Comparison of ENCODE assay signal across 28 cellular contexts in the genomic region with DNA sequence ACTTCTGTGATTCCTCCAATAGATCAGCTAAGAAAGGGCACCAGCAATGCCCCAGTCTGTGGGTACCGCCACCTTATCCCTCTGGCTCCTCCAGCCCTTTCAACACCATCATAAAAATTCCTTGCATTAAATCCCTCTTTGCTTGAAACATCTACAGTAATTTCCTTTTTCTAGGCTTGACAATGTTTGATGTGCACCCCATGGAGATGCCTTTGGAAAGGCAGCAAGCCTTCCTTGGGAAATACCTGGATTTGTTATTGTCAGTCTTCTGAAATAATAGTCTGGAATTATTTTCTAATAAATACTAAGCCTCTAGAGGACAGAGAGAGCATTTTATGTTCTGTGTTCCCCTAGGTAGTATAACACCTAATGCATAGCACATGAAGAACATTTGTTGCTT.
"Had no signal": no experiment of that assay in that cellular context is flagged by ENCODE, and none has a peak within 500 bp of the region (broad histone marks: within the 10 kb centered on the region; RNA-seq: fewer than 3 reads in every experiment).

No MANE protein-coding gene starts in this region.

- H3K4me1 ChIP-seq: stomach, suprapubic skin, testis, thyroid gland, tibial artery, tibial nerve, transverse colon, upper lobe of left lung, upper lobe of right lung, uterus, vagina had no signal

- H3K27ac Mint-ChIP-seq: stimulated activated effector memory CD8-positive, alpha-beta T cell treated with anti-CD3 and anti-CD28 coated beads, Interleukin-12 subunit alpha, Interleukin-12 subunit beta, amount 100 ng/mL, for 72 hours; stimulated activated memory B cell treated with anti-CD40 and anti-IgM and Interleukin-4, amounts not matched to agents 10 μg/mL and 1 μg/mL and 100 μg/mL, for 72 hours; stimulated activated naive B cell treated with anti-CD40 and anti-IgM and Interleukin-4, amounts not matched to agents 10 μg/mL and 1 μg/mL and 100 μg/mL, for 72 hours; stimulated activated naive CD8-positive, alpha-beta T cell treated with anti-CD3 and anti-CD28 coated beads, Interleukin-15, amount 100 ng/mL, for 72 hours; stimulated activated naive CD8-positive, alpha-beta T cell treated with anti-CD3 and anti-CD28 coated beads, Interleukin-15, Interleukin-2, amounts not matched to agents 100 ng/mL and 50 ng/mL, for 24 hours; type B pancreatic cell had no signal

- H3K4me3 ChIP-seq: stomach, suprapubic skin, testis, thoracic aorta, thyroid gland, tibial artery, tibial nerve, transverse colon, upper lobe of left lung, upper lobe of right lung, uterus, vagina had no signal

- H3K27me3 ChIP-seq: stomach, suprapubic skin, testis, thyroid gland, tibial artery, tibial nerve, transverse colon, upper lobe of left lung, upper lobe of right lung, uterus, vagina had no signal

- H3K4me1 Mint-ChIP-seq: stimulated activated effector memory CD8-positive, alpha-beta T cell treated with anti-CD3 and anti-CD28 coated beads, Interleukin-12 subunit alpha, Interleukin-12 subunit beta, amount 100 ng/mL, for 72 hours; stimulated activated memory B cell treated with anti-CD40 and anti-IgM and Interleukin-4, amounts not matched to agents 10 μg/mL and 1 μg/mL and 100 μg/mL, for 72 hours; stimulated activated naive B cell treated with anti-CD40 and anti-IgM and Interleukin-4, amounts not matched to agents 10 μg/mL and 1 μg/mL and 100 μg/mL, for 72 hours; stimulated activated naive CD8-positive, alpha-beta T cell treated with anti-CD3 and anti-CD28 coated beads, Interleukin-15, amount 100 ng/mL, for 72 hours had no signal

- H3K36me3 ChIP-seq: stomach, suprapubic skin, thoracic aorta, thyroid gland, tibial artery, tibial nerve, transverse colon, upper lobe of left lung, upper lobe of right lung, uterus, vagina had no signal

- ATAC-seq: stimulated activated effector memory CD8-positive, alpha-beta T cell treated with anti-CD3 and anti-CD28 coated beads, Interleukin-12 subunit alpha, Interleukin-12 subunit beta, amount 100 ng/mL, for 72 hours; stimulated activated memory B cell treated with anti-CD40 and anti-IgM and Interleukin-4, amounts not matched to agents 10 μg/mL and 1 μg/mL and 100 μg/mL, for 72 hours; stimulated activated naive B cell treated with anti-CD40 and anti-IgM and Interleukin-4, amounts not matched to agents 10 μg/mL and 1 μg/mL and 100 μg/mL, for 72 hours; stimulated activated naive CD8-positive, alpha-beta T cell treated with anti-CD3 and anti-CD28 coated beads, Interleukin-15, amount 100 ng/mL, for 72 hours; stimulated activated naive CD8-positive, alpha-beta T cell treated with anti-CD3 and anti-CD28 coated beads, Interleukin-15, Interleukin-2, amounts not matched to agents 100 U/mL and 50 U/mL, for 24 hours; upper lobe of right lung had no signal

- H3K27ac ChIP-seq: stomach, suprapubic skin, testis, thoracic aorta, thyroid gland, tibial artery, tibial nerve, transverse colon, upper lobe of left lung, upper lobe of right lung, uterus, vagina had no signal

- DNase-seq: stimulated activated CD4-positive, alpha-beta T cell treated with anti-CD3 and anti-CD28 coated beads, Interleukin-2, amount 100 ng/mL, for 48 hours; stimulated activated CD4-positive, alpha-beta T cell treated with anti-CD3 and anti-CD28 coated beads, Interleukin-4, amount 100 ng/mL, for 1 hour; stimulated activated CD4-positive, alpha-beta T cell treated with anti-CD3 and anti-CD28 coated beads, Interleukin-4, amount 100 ng/mL, for 24 hours; stimulated activated CD4-positive, alpha-beta T cell treated with anti-CD3 and anti-CD28 coated beads, Interleukin-4, amount 100 ng/mL, for 4 hours; stimulated activated CD8-positive, alpha-beta memory T cell treated with anti-CD3 and anti-CD28 coated beads, Interleukin-4, amount 100 ng/mL, for 48 hours; stimulated activated naive B cell treated with anti-CD40 and anti-IgM and Interleukin-4, amounts not matched to agents 10 μg/mL and 1 μg/mL and 100 μg/mL, for 72 hours; stimulated activated naive CD4-positive, alpha-beta T cell; stimulated activated naive CD4-positive, alpha-beta T cell treated with Interleukin-2 at 50 U/mL for 16 hours; stimulated activated naive CD8-positive, alpha-beta T cell treated with anti-CD3 and anti-CD28 coated beads, Interleukin-15, amount 100 ng/mL, for 72 hours; stimulated activated naive CD8-positive, alpha-beta T cell treated with anti-CD3 and anti-CD28 coated beads, Interleukin-15, Interleukin-2, amounts not matched to agents 100 U/mL and 50 U/mL, for 24 hours; stomach; substantia nigra; testis; thyroid gland; tibial artery; transverse colon; trophoblast cell; upper lobe of left lung; upper lobe of right lung; uterus had no signal

- H3K27me3 Mint-ChIP-seq: stimulated activated memory B cell treated with anti-CD40 and anti-IgM and Interleukin-4, amounts not matched to agents 10 μg/mL and 1 μg/mL and 100 μg/mL, for 72 hours; stimulated activated naive CD8-positive, alpha-beta T cell treated with anti-CD3 and anti-CD28 coated beads, Interleukin-15, amount 100 ng/mL, for 72 hours; type B pancreatic cell had no signal

- H3K4me3 Mint-ChIP-seq: stimulated activated effector memory CD8-positive, alpha-beta T cell treated with anti-CD3 and anti-CD28 coated beads, Interleukin-12 subunit alpha, Interleukin-12 subunit beta, amount 100 ng/mL, for 72 hours; stimulated activated memory B cell treated with anti-CD40 and anti-IgM and Interleukin-4, amounts not matched to agents 10 μg/mL and 1 μg/mL and 100 μg/mL, for 72 hours; stimulated activated naive B cell treated with anti-CD40 and anti-IgM and Interleukin-4, amounts not matched to agents 10 μg/mL and 1 μg/mL and 100 μg/mL, for 72 hours; stimulated activated naive CD8-positive, alpha-beta T cell treated with anti-CD3 and anti-CD28 coated beads, Interleukin-15, amount 100 ng/mL, for 72 hours; stimulated activated naive CD8-positive, alpha-beta T cell treated with anti-CD3 and anti-CD28 coated beads, Interleukin-15, Interleukin-2, amounts not matched to agents 100 ng/mL and 50 ng/mL, for 24 hours; type B pancreatic cell had no signal

- H3K9me3 ChIP-seq: stomach, suprapubic skin, testis, thoracic aorta, thyroid gland, tibial artery, tibial nerve, transverse colon, upper lobe of left lung, upper lobe of right lung, uterus, vagina had no signal

- H3K36me3 Mint-ChIP-seq: stimulated activated effector memory CD8-positive, alpha-beta T cell treated with anti-CD3 and anti-CD28 coated beads, Interleukin-12 subunit alpha, Interleukin-12 subunit beta, amount 100 ng/mL, for 72 hours; stimulated activated memory B cell treated with anti-CD40 and anti-IgM and Interleukin-4, amounts not matched to agents 10 μg/mL and 1 μg/mL and 100 μg/mL, for 72 hours; stimulated activated naive B cell treated with anti-CD40 and anti-IgM and Interleukin-4, amounts not matched to agents 10 μg/mL and 1 μg/mL and 100 μg/mL, for 72 hours; type B pancreatic cell had no signal
